In the genomic region with DNA sequence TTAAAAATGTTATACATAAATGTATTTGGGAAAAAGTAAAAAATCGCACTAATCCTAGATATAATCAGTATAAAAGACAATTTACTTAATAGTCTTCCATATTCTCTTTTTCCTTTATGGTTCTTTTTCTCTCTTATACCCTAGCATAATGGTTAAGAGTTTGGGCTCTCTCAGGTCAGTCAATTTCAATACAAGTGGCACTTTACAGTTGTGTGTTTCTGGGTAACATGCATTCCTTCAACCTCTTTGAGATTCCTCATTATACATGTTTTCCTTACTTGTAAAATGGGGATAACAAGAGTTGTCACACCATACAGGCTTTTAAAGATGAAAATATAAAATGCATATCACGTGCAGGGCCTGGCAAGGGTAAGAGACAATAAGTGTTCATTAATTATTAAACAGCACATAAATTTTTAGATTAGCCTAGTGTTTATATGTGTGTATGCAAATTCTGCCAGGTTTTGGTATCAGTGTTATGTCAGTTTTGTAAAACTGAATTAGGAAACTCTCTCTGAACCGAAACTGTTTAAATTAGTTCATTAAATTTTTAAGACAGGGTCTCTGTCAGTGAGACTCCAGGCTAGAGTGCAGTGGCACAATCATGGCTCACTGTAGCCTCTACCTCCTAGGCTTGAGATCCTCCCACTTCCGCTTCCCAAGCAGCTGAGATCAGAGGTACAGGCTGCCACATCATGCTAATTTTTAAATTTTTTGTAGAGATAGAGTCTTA, we compare ENCODE assay signal across 9 cellular contexts. TPM values are rescaled to one million over a fixed set of nuclear protein-coding genes. Genes with fewer than 3 reads are reported as not detected.
A peak's percentile ranks its signal among the peaks of the same experiment; 100 is the strongest.
DNase-seq lines count a peak whose midpoint lies in the region; ATAC-seq and TF ChIP-seq lines count a peak whose summit lies in the region.
"Had no signal": no experiment of that assay in that cellular context is flagged by ENCODE, and none has a peak within 500 bp of the region (broad histone marks: within the 10 kb centered on the region; RNA-seq: fewer than 3 reads in every experiment).

No MANE protein-coding gene starts in this region.

- peak overlapping the region in 3 of 4 donors; percentile 12 to 40 (median 38) for H3K27ac ChIP-seq in upper lobe of left lung

- no peak overlapping the region for H3K4me3 ChIP-seq in upper lobe of left lung

- no peaks in the 10 kb centered on the region for H3K27me3 Mint-ChIP-seq in T-helper 2 cell treated with Interferon-gamma antibody and Interleukin-4, amounts not matched to agents 5 μg/mL and 100 μg/mL, for 36 hours (ENCODE audit: low read depth)

- 59 to 67% methylated on average over 4 of the region's 4 CpGs for WGBS in upper lobe of left lung, 2 donors

- H3K4me1 Mint-ChIP-seq in T-helper 2 cell treated with Interferon-gamma antibody and Interleukin-4, amounts not matched to agents 5 μg/mL and 100 μg/mL, for 36 hours (ENCODE audit: low read depth) = peaks cover 72% of the 10 kb centered on the region

- H3K36me3 Mint-ChIP-seq in T-helper 2 cell treated with Interferon-gamma antibody and Interleukin-4, amounts not matched to agents 5 μg/mL and 100 μg/mL, for 36 hours (ENCODE audit: low read depth) = peaks cover 29% of the 10 kb centered on the region

- no peaks in the 10 kb centered on the region for H3K9me3 Mint-ChIP-seq in T-helper 2 cell treated with Interferon-gamma antibody and Interleukin-4, amounts not matched to agents 5 μg/mL and 100 μg/mL, for 36 hours

- no peak for TF ChIP-seq EP300 in upper lobe of left lung (IDR thresholded peaks at IDR 0.05)

- H3K4me3 Mint-ChIP-seq in T-helper 2 cell treated with Interferon-gamma antibody and Interleukin-4, amounts not matched to agents 5 μg/mL and 100 μg/mL, for 36 hours = peak overlapping the region; percentile 66

- TF ChIP-seq CTCF in upper lobe of left lung (IDR thresholded peaks at IDR 0.05) = no peak

- H3K36me3 ChIP-seq in upper lobe of left lung = no peaks in the 10 kb centered on the region

- H3K27ac Mint-ChIP-seq in T-helper 2 cell treated with Interferon-gamma antibody and Interleukin-4, amounts not matched to agents 5 μg/mL and 100 μg/mL, for 36 hours = peak overlapping the region; percentile 72

- no peaks in the 10 kb centered on the region for H3K9me3 ChIP-seq in upper lobe of left lung

- no peak for TF ChIP-seq POLR2A in upper lobe of left lung (IDR thresholded peaks at IDR 0.05)

- no peaks in the 10 kb centered on the region for H3K27me3 ChIP-seq in upper lobe of left lung

- ATAC-seq in HG03060 (IDR thresholded peaks at IDR 0.05; ENCODE audit: low read depth, unreplicated experiment) (peak; percentile 55), upper lobe of left lung (ENCODE audit: low FRiP score in 2 of 2) (peak; percentile 62 to 68)

- peak; percentile 48 for DNase-seq in stimulated activated CD4-positive, alpha-beta T cell treated with anti-CD3 and anti-CD28 coated beads, Interleukin-15, amount 100 ng/mL, for 24 hours
- DNase-seq in stimulated activated CD4-positive, alpha-beta T cell treated with anti-CD3 and anti-CD28 coated beads, Interleukin-2, amount 100 ng/mL, for 48 hours = no peak
- no peak for DNase-seq in T-helper 2 cell treated with Interferon-gamma antibody and Interleukin-4, amounts not matched to agents 5 μg/mL and 100 μg/mL, for 36 hours (ENCODE audit: low spot score)
- DNase-seq in upper lobe of left lung (peak in 1 of 2 donors; percentile 50), NCI-H2107 treated with DMSO at 0.1 percent for 48 hours (lab: John Stamatoyannopoulos, UW; ENCODE audit: unreplicated experiment) (no peak), pons (ENCODE audit: low spot score) (no peak), hippocampal formation (lab: John Stamatoyannopoulos, UW) (no peak)
- DNase-seq: COR-L47 had no signal

- H3K4me1 ChIP-seq in upper lobe of left lung = peaks cover 76 to 95% (median 79%) of the 10 kb centered on the region in 4 donors

RNA-seq across cellular contexts. Expression of a gene that starts 49.8 kb away (rescaled TPM):
- total RNA-seq in upper lobe of left lung = 100 to 1,000 TPM in 1 of 6 donors, 10 to 100 TPM in 5; 52.6 to 134 (median 78.6) TPM
